8 cellular contexts compared by ENCODE assay signal in genomic region chrX:102651242-102651967, GRCh38. TPM values are rescaled to one million over a fixed set of nuclear protein-coding genes. Genes with fewer than 3 reads are reported as not detected.
DNase-seq lines count a peak whose midpoint lies in the region; ATAC-seq, FAIRE-seq and TF ChIP-seq lines count a peak whose summit lies in the region.

TSS of gene GPRASP1 (plus strand) at chrX:102651483. CDS start at chrX:102653914, 2,431 bp downstream.

- dilution Hi-C loops in IMR-90 (cut with HindIII; ENCODE audit: low sequenced_read_pairs, unreplicated experiment): no loop called here

- H2BK20ac ChIP-seq in IMR-90 (ENCODE audit: low read depth, low read length) (no peak within 1 kb of the TSS), H1 (ENCODE audit: low read length) (no peak within 1 kb of the TSS)

- no peak within 1 kb of the TSS for H2BK120ac ChIP-seq in IMR-90 (ENCODE audit: low read depth, low read length)
- no peak within 1 kb of the TSS for H2BK120ac ChIP-seq in H1 (replicated peaks; ENCODE audit: low read depth, low read length)
- H2BK120ac ChIP-seq in mesendoderm (ENCODE audit: low read depth, low read length): no peak within 1 kb of the TSS

- H3K36me3 ChIP-seq in IMR-90 (ENCODE audit: control insufficient read depth, insufficient read depth, low read length) (no peaks in the 10 kb centered on the region), H1 (ENCODE audit: control insufficient read depth in 2 of 4, insufficient read depth in 4 of 4, low read length in 3 of 4) (no peaks in the 10 kb centered on the region), mesendoderm (ENCODE audit: control insufficient read depth, insufficient read depth, low read length) (no peaks in the 10 kb centered on the region)

- H2AFZ ChIP-seq in IMR-90 (replicated peaks; ENCODE audit: low read length, poor library complexity): peak within 1 kb of the TSS; percentile 85
- H2AFZ ChIP-seq in H1 (ENCODE audit: low read length): no peak within 1 kb of the TSS; the same call in 1 of the 2 replicates

- H3K79me1 ChIP-seq in IMR-90 (ENCODE audit: low read depth in 1 of 2, low read length in 2 of 2): 0 out of 4 replicates have a peak, but pooled peaks cover 0 to 4% of the 10 kb centered on the region in 2 experiments
- H3K79me1 ChIP-seq in H1 (ENCODE audit: low read depth, low read length): no peaks in the 10 kb centered on the region
- H3K79me1 ChIP-seq in mesendoderm (ENCODE audit: low read length): no peaks in the 10 kb centered on the region

- H3K9ac ChIP-seq in IMR-90 (ENCODE audit: low read depth, low read length) (peak within 1 kb of the TSS; percentile 38; the same call in 1 of the 2 replicates), H1 (replicated peaks in 1 of 4; ENCODE audit: extremely low read depth in 1 of 4, low read depth in 3 of 4, low read length in 3 of 4) (peak within 1 kb of the TSS in 2 of 4 experiments; percentile 4 to 5; a peak in 1 of 7 replicates), mesendoderm (ENCODE audit: low read length) (peak within 1 kb of the TSS; percentile 55)

- no peak for TF ChIP-seq CTCF in IMR-90 (conservative IDR thresholded peaks at IDR 0.05; ENCODE audit: low read depth, low read length)
- TF ChIP-seq CTCF in H1 (IDR thresholded peaks at IDR 0.05; ENCODE audit: control extremely low read depth in 1 of 3, insufficient read depth in 1 of 3, low read depth in 1 of 3, low read length in 3 of 3): no peak

- no peak within 1 kb of the TSS for H2BK12ac ChIP-seq in H1 (ENCODE audit: low read depth, low read length)

- H2AK5ac ChIP-seq in IMR-90 (ENCODE audit: low read depth, low read length) (no peak within 1 kb of the TSS), H1 (ENCODE audit: low read depth, low read length) (no peak within 1 kb of the TSS), mesendoderm (ENCODE audit: low read length) (no peak within 1 kb of the TSS)

- no peak for FAIRE-seq in H1 (lab: Jason Lieb, UNC)

- H3K14ac ChIP-seq in IMR-90 (replicated peaks; ENCODE audit: low read depth, low read length) (no peak within 1 kb of the TSS), H1 (ENCODE audit: insufficient read length) (no peak within 1 kb of the TSS)

- BruUV-seq in IMR-90 (replicated peaks; lab: Mats Ljungman, UMichigan): no TSS peak

- H2BK15ac ChIP-seq in IMR-90 (ENCODE audit: low read depth, low read length): no peak within 1 kb of the TSS
- no peak within 1 kb of the TSS for H2BK15ac ChIP-seq in H1 (ENCODE audit: low read length)
- no peak within 1 kb of the TSS for H2BK15ac ChIP-seq in mesendoderm (replicated peaks; ENCODE audit: low read depth)

- H4K5ac ChIP-seq in IMR-90 (ENCODE audit: low read depth, low read length) (no peak within 1 kb of the TSS), H1 (ENCODE audit: insufficient read length, low read depth, low read length) (no peak within 1 kb of the TSS), mesendoderm (ENCODE audit: low read length) (no peak within 1 kb of the TSS)

- CTCF ChIA-PET in IMR-90 (lab: Yijun Ruan, JAX): no interaction called here
- CTCF ChIA-PET in H1 (lab: Charles Lee; ENCODE audit: partially characterized antibody): interaction anchor here (1.4 to 1.9 kb wide), 2 partner anchors 9 to 52 kb away, joined by 3 to 5 read pairs; partner anchors contain the start of gene ARMCX5

- ATAC-seq in IMR-90 (ENCODE audit: low read depth) (peak; percentile 79), GM18858 (IDR thresholded peaks at IDR 0.05; ENCODE audit: unreplicated experiment) (no peak)

- H3K18ac ChIP-seq in IMR-90 (ENCODE audit: low read depth, low read length): no peak within 1 kb of the TSS
- H3K18ac ChIP-seq in H1 (ENCODE audit: extremely low read depth, low read length): no peak within 1 kb of the TSS; the same call in 1 of the 2 replicates
- H3K18ac ChIP-seq in mesendoderm (ENCODE audit: low read length): no peak within 1 kb of the TSS

- 34% methylated on average over 20 of the region's 58 CpGs; no CpG with 5 or more reads in 1 of the 2 experiments for WGBS in IMR-90 (ENCODE audit: extremely low coverage in 2 of 2, insufficient read length in 1 of 2), 2 experiments
- 0% methylated on average over 8 of the region's 58 CpGs; no CpG with 5 or more reads in 1 of the 2 experiments for WGBS in H1 (ENCODE audit: extremely low coverage in 1 of 2, insufficient coverage in 1 of 2, insufficient read length in 1 of 2, insufficient replicate concordance in 2 of 2, low coverage in 1 of 2, low lambda C conversion rate in 2 of 2, missing lambda C conversion rate in 1 of 2), 2 experiments
- WGBS in mesendoderm (ENCODE audit: extremely low coverage, insufficient coverage, low lambda C conversion rate): no CpG with 5 or more reads among the region's 58 CpGs

- POLR2A ChIA-PET in IMR-90 (lab: Charles Lee; ENCODE audit: unreplicated experiment) (no interaction called here), H1 (lab: Charles Lee; ENCODE audit: partially characterized antibody) (no interaction called here)

- no peaks in the 10 kb centered on the region; the same call in 1 of the 2 replicates for H3K27me3 ChIP-seq in IMR-90 (ENCODE audit: control insufficient read depth, insufficient read depth, low read length)
- H3K27me3 ChIP-seq in H1 (replicated peaks in 1 of 4; ENCODE audit: control insufficient read depth in 3 of 4, extremely low read depth in 1 of 4, insufficient read depth in 3 of 4, low read length in 3 of 4): no peaks in the 10 kb centered on the region; a peak in 3 of 7 replicates
- H3K27me3 ChIP-seq in mesendoderm (ENCODE audit: insufficient read depth, low read length, poor library complexity): no peaks in the 10 kb centered on the region

- intact Hi-C loops in IMR-90 (cut with micrococcal nuclease): loop anchor here (5.0 kb wide), 1 partner anchor 49 kb away; no protein-coding TSS in a partner anchor

- H2BK5ac ChIP-seq in IMR-90 (ENCODE audit: low read depth, low read length, poor library complexity, severe bottlenecking) (no peak within 1 kb of the TSS), H1 (ENCODE audit: low read depth, low read length) (no peak within 1 kb of the TSS), mesendoderm (ENCODE audit: low read length) (no peak within 1 kb of the TSS)

- H4K91ac ChIP-seq in IMR-90 (ENCODE audit: insufficient read depth, low read depth, low read length): no peak within 1 kb of the TSS
- H4K91ac ChIP-seq in H1 (replicated peaks; ENCODE audit: insufficient read length, low read length): no peak within 1 kb of the TSS

- H3K56ac ChIP-seq in IMR-90 (ENCODE audit: extremely low read depth, insufficient read depth, low read length): no peak within 1 kb of the TSS
- no peak within 1 kb of the TSS for H3K56ac ChIP-seq in H1 (replicated peaks; ENCODE audit: insufficient read length, low read depth, low read length)
- H3K56ac ChIP-seq in mesendoderm (ENCODE audit: low read length): peak within 1 kb of the TSS; percentile 74

- H3K4me3 ChIP-seq in IMR-90 (ENCODE audit: insufficient read depth, low read depth, low read length) (peak within 1 kb of the TSS; percentile 51), H1 (ENCODE audit: extremely low read depth in 1 of 4, insufficient read depth in 2 of 4, low read depth in 3 of 4, low read length in 4 of 4) (peak within 1 kb of the TSS; percentile 42 to 65 (median 49)), mesendoderm (ENCODE audit: low read length) (no peak within 1 kb of the TSS)

- TF ChIP-seq RAD21 in IMR-90 (IDR thresholded peaks at IDR 0.05; ENCODE audit: low read length) (no peak), H1 (IDR thresholded peaks at IDR 0.05 in 1 of 2, conservative IDR thresholded peaks at IDR 0.05 in 1 of 2; ENCODE audit: low read depth in 2 of 2, low read length in 2 of 2) (no peak)

- H2AK9ac ChIP-seq in IMR-90 (replicated peaks; ENCODE audit: low read depth, low read length, poor library complexity): no peak within 1 kb of the TSS

- in situ Hi-C loops in IMR-90 (cut with MboI; ENCODE audit: low sequenced_read_pairs): no loop called here

- no peaks in the 10 kb centered on the region; the same call in 1 of the 2 replicates for H3K9me1 ChIP-seq in IMR-90 (ENCODE audit: insufficient read depth, low read length)

- H4K8ac ChIP-seq in IMR-90 (ENCODE audit: low read depth in 2 of 2, low read length in 2 of 2) (peak within 1 kb of the TSS in 1 of 2 experiments; percentile 47; a peak in 1 of 4 replicates), H1 (ENCODE audit: extremely low read depth, insufficient read depth, low read length) (0 out of 2 replicates have a peak within 1 kb of the TSS, but pooled peaks have one; percentile 51), mesendoderm (ENCODE audit: low read depth, low read length) (no peak within 1 kb of the TSS)

- H3K23me2 ChIP-seq in H1 (ENCODE audit: low read depth, low read length): peaks cover 3% of the 10 kb centered on the region; the same call in 1 of the 2 replicates

- H3K23ac ChIP-seq in IMR-90 (ENCODE audit: low read depth, low read length) (no peak within 1 kb of the TSS), H1 (ENCODE audit: insufficient read length) (no peak within 1 kb of the TSS), mesendoderm (ENCODE audit: low read length) (no peak within 1 kb of the TSS)

- H3K4me2 ChIP-seq in IMR-90 (ENCODE audit: low read depth, low read length): peak within 1 kb of the TSS; percentile 93
- H3K4me2 ChIP-seq in H1 (ENCODE audit: insufficient read depth in 1 of 2, low read depth in 2 of 2, low read length in 2 of 2): peak within 1 kb of the TSS; percentile 91 to 96
- peak within 1 kb of the TSS; percentile 29 for H3K4me2 ChIP-seq in mesendoderm (ENCODE audit: low read length)

- no peak within 1 kb of the TSS; the same call in 1 of the 2 replicates for H3K27ac ChIP-seq in IMR-90 (ENCODE audit: insufficient read depth, low read length)
- H3K27ac ChIP-seq in H1 (ENCODE audit: low read depth, low read length): no peak within 1 kb of the TSS
- no peak within 1 kb of the TSS for H3K27ac ChIP-seq in mesendoderm (ENCODE audit: low read depth, low read length)

- no peaks in the 10 kb centered on the region for H4K20me1 ChIP-seq in IMR-90 (ENCODE audit: insufficient read depth, low read length)
- H4K20me1 ChIP-seq in H1 (replicated peaks in 1 of 2; ENCODE audit: control insufficient read depth in 1 of 2, insufficient read depth in 2 of 2, low read length in 2 of 2): no peaks in the 10 kb centered on the region

- no peak within 1 kb of the TSS for H3K4ac ChIP-seq in IMR-90 (ENCODE audit: low read depth, low read length)
- no peak within 1 kb of the TSS for H3K4ac ChIP-seq in H1 (replicated peaks; ENCODE audit: insufficient read length, low read depth, low read length)
- H3K4ac ChIP-seq in mesendoderm (ENCODE audit: low read depth, low read length): no peak within 1 kb of the TSS

- H3K4me1 ChIP-seq in IMR-90 (ENCODE audit: control insufficient read depth, insufficient read depth, low read length) (no peaks in the 10 kb centered on the region), H1 (replicated peaks in 1 of 4; ENCODE audit: control insufficient read depth in 3 of 4, insufficient read depth in 4 of 4, low read length in 3 of 4) (peaks cover 0 to 2% (median 0%) of the 10 kb centered on the region in 4 experiments; a peak in 1 of 7 replicates), mesendoderm (ENCODE audit: control insufficient read depth, low read depth, low read length) (no peaks in the 10 kb centered on the region)

- H3K79me2 ChIP-seq in H1 (ENCODE audit: control insufficient read depth in 1 of 2, insufficient read depth in 2 of 2, low read length in 2 of 2) (no peaks in the 10 kb centered on the region), mesendoderm (ENCODE audit: control insufficient read depth, insufficient read depth, low read length) (no peaks in the 10 kb centered on the region)

- H3K9me3 ChIP-seq in IMR-90 (ENCODE audit: control insufficient read depth, insufficient read depth, low read length): no peaks in the 10 kb centered on the region
- no peaks in the 10 kb centered on the region for H3K9me3 ChIP-seq in H1 (ENCODE audit: insufficient read depth in 2 of 2, low read depth in 1 of 2, low read length in 1 of 2)

- TF ChIP-seq EP300 in H1 (IDR thresholded peaks at IDR 0.05; ENCODE audit: borderline replicate concordance in 1 of 2, low read depth in 2 of 2, low read length in 2 of 2): no peak

- peak; percentile 2 for DNase-seq in COLO668 (lab: John Stamatoyannopoulos, UW; ENCODE audit: unreplicated experiment)
- peak; percentile 27 for DNase-seq in IMR-90
- DNase-seq in activated CD8-positive, alpha-beta memory T cell treated with anti-CD3 and anti-CD28 coated beads for 24 hours: peak; percentile 76
- peak in 1 of 2 experiments; percentile 62 for DNase-seq in H1 (ENCODE audit: low read depth in 1 of 2, low spot score in 2 of 2)
- DNase-seq in mesendoderm: peak; percentile 59
- peak; percentile 20 to 34 for DNase-seq in stimulated activated CD8-positive, alpha-beta memory T cell treated with anti-CD3 and anti-CD28 coated beads, Interleukin-7, amount 100 ng/mL, for 1 hour (ENCODE audit: low read depth in 2 of 2)
- DNase-seq in pons (ENCODE audit: low spot score): no peak

- TF ChIP-seq POLR2A in IMR-90 (IDR thresholded peaks at IDR 0.05; ENCODE audit: low read depth, low read length): no peak
- no peak for TF ChIP-seq POLR2A in H1 (IDR thresholded peaks at IDR 0.05; ENCODE audit: control extremely low read depth in 1 of 2, low read depth in 2 of 2, low read length in 2 of 2)

RNA-seq across cellular contexts. Expression of gene GPRASP1, which starts in this region (rescaled TPM):
- total RNA-seq in IMR-90 (2012; rRNA removed): 1.3 and 1.7 TPM in 2 replicates
- 1.2 and 1.5 TPM in 2 replicates for polyA plus RNA-seq in IMR-90 (2012; rRNA removed)
- 0.24 and 0.37 TPM in 2 replicates for polyA plus RNA-seq in IMR-90 (2012; cell fraction: cytosol; rRNA removed)
- 0.79 and 6.7 TPM in 2 replicates for polyA plus RNA-seq in IMR-90 (2012; cell fraction: nucleus; rRNA removed; ENCODE audit: low replicate concordance)
- 1.6 and 2.0 TPM in 2 replicates for total RNA-seq in H1 (2021; fragmentation: NEBNext Ultra II Directional; extraction: Animal tissue kit (Norgen Biotek cat#: 25700))
- polyA plus RNA-seq in H1 (2011; rRNA removed): 0.47 and 0.65 TPM in 2 replicates
- polyA plus RNA-seq in H1 (2011; cell fraction: cytosol; rRNA removed): 1.0 TPM
- 1.4 TPM for polyA plus RNA-seq in H1 (2011; cell fraction: nucleus; rRNA removed)
- polyA plus RNA-seq in H1 (2012, experiment 1 of 2): 1.2 to 2.1 TPM (median 1.8 TPM) in 4 replicates
- polyA plus RNA-seq in H1 (2012, experiment 2 of 2): 0.12 TPM
- 0.89 TPM for polyA plus RNA-seq in H1 (2013, experiment 1 of 2)
- 0.87 TPM for polyA plus RNA-seq in H1 (2013, experiment 2 of 2)
- polyA minus RNA-seq in H1 (2011; rRNA and poly(A)+ RNA removed): 1.2 and 2.3 TPM in 2 replicates
- polyA minus RNA-seq in H1 (2011; cell fraction: cytosol; rRNA and poly(A)+ RNA removed): 2.1 TPM
- 1.8 TPM for polyA minus RNA-seq in H1 (2011; cell fraction: nucleus; rRNA and poly(A)+ RNA removed)
- 1.0 TPM for polyA plus RNA-seq in mesendoderm (2013, experiment 1 of 2)
- polyA plus RNA-seq in mesendoderm (2013, experiment 2 of 2): 0.98 TPM

Comparison
In these comparisons a context has a peak if more than half of its experiments do, and no peak if none do; other contexts are left out.
1. H3K4me2 ChIP-seq: peak in every context shown above with its lines; median percentile 94 in H1; 93 in IMR-90; 29 in mesendoderm.